In genomic region chr4:2401610-2401983, GRCh38 we compare ENCODE assay signal across 1 cellular context.
TF ChIP-seq lines count a peak whose summit lies in the region.

No MANE protein-coding gene starts in this region.

TF ChIP-seq in SK-N-SH, 30 proteins besides CTCF, POLR2A, EP300 and RAD21 (continued from another document):
- TF ChIP-seq, protein P1, sequence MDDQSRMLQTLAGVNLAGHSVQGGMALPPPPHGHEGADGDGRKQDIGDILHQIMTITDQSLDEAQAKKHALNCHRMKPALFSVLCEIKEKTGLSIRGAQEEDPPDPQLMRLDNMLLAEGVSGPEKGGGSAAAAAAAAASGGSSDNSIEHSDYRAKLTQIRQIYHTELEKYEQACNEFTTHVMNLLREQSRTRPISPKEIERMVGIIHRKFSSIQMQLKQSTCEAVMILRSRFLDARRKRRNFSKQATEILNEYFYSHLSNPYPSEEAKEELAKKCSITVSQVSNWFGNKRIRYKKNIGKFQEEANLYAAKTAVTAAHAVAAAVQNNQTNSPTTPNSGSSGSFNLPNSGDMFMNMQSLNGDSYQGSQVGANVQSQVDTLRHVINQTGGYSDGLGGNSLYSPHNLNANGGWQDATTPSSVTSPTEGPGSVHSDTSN (IDR thresholded peaks at IDR 0.05) = no peak
- no peak for TF ChIP-seq TAF1 (IDR thresholded peaks at IDR 0.05; ENCODE audit: borderline replicate concordance, low read depth, low read length)
- TF ChIP-seq GATA2 (CRISPR knock-in tag; IDR thresholded peaks at IDR 0.05) = no peak
- no peak for TF ChIP-seq YY1 (IDR thresholded peaks at IDR 0.05; ENCODE audit: low read depth)
- no peak for TF ChIP-seq SIN3A (IDR thresholded peaks at IDR 0.05; ENCODE audit: borderline replicate concordance, low read depth, low read length)
- TF ChIP-seq FOSL2 (IDR thresholded peaks at IDR 0.05; ENCODE audit: borderline replicate concordance, low read depth) = no peak
- TF ChIP-seq, protein P2, sequence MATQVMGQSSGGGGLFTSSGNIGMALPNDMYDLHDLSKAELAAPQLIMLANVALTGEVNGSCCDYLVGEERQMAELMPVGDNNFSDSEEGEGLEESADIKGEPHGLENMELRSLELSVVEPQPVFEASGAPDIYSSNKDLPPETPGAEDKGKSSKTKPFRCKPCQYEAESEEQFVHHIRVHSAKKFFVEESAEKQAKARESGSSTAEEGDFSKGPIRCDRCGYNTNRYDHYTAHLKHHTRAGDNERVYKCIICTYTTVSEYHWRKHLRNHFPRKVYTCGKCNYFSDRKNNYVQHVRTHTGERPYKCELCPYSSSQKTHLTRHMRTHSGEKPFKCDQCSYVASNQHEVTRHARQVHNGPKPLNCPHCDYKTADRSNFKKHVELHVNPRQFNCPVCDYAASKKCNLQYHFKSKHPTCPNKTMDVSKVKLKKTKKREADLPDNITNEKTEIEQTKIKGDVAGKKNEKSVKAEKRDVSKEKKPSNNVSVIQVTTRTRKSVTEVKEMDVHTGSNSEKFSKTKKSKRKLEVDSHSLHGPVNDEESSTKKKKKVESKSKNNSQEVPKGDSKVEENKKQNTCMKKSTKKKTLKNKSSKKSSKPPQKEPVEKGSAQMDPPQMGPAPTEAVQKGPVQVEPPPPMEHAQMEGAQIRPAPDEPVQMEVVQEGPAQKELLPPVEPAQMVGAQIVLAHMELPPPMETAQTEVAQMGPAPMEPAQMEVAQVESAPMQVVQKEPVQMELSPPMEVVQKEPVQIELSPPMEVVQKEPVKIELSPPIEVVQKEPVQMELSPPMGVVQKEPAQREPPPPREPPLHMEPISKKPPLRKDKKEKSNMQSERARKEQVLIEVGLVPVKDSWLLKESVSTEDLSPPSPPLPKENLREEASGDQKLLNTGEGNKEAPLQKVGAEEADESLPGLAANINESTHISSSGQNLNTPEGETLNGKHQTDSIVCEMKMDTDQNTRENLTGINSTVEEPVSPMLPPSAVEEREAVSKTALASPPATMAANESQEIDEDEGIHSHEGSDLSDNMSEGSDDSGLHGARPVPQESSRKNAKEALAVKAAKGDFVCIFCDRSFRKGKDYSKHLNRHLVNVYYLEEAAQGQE (IDR thresholded peaks at IDR 0.05; ENCODE audit: low read depth, low read length) = no peak
- TF ChIP-seq FOXM1 (IDR thresholded peaks at IDR 0.05; ENCODE audit: low read depth) = no peak
- no peak for TF ChIP-seq TCF12 (IDR thresholded peaks at IDR 0.05)
- no peak for TF ChIP-seq SMC3 (IDR thresholded peaks at IDR 0.05; ENCODE audit: low read depth, low read length)
- TF ChIP-seq USF2 (IDR thresholded peaks at IDR 0.05; ENCODE audit: borderline replicate concordance, low read depth, low read length) = no peak
- TF ChIP-seq NFIC (IDR thresholded peaks at IDR 0.05; ENCODE audit: borderline replicate concordance) = no peak
